19 cellular contexts compared by ENCODE assay signal in the genomic region with DNA sequence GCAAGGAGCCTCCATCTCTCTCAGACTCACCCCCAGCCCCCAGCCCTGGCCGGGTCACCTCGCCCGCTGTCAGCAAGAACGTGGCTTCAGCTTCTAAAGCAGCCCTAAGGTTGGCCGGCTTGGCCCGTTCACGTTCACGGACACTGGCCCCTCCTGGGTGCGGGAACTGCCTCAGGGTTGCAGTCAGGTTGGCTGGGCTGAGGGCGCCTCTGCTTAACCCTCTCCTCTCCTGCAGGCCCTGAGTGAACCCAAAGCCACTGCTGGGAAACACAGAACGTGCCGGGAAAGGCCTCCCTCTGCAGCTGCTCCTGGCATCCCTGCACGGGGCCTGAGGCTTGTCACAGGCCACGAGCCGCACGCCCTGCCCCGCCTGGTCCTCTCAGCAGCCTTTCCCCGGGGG.
"Had no signal": no experiment of that assay in that cellular context is flagged by ENCODE, and none has a peak within 500 bp of the region (broad histone marks: within the 10 kb centered on the region; RNA-seq: fewer than 3 reads in every experiment).

No MANE protein-coding gene starts in this region.

- H3K27me3 ChIP-seq: cardiac muscle cell, esophagus squamous epithelium, right atrium auricular region, upper lobe of left lung had no signal

- H3K36me3 ChIP-seq: cardiac muscle cell, esophagus squamous epithelium, right atrium auricular region, thoracic aorta, upper lobe of left lung had no signal

- H3K4me3 ChIP-seq: cardiac muscle cell, esophagus squamous epithelium, lung, right atrium auricular region, skin epidermis, thoracic aorta, upper lobe of left lung had no signal

- H3K27ac ChIP-seq: cardiac muscle cell, esophagus squamous epithelium, right atrium auricular region, skin epidermis, thoracic aorta, upper lobe of left lung had no signal

- ATAC-seq: activated CD4-positive, CD25-positive, alpha-beta regulatory T cell treated with anti-CD3 and anti-CD28 coated beads, Interleukin-2, amount 50 U/mL, for 24 hours; activated CD8-positive, alpha-beta T cell treated with anti-CD3 and anti-CD28 coated beads, Interleukin-2, amount 10 ng/mL, durations not matched to agents 7 days and 5 days had no signal

- DNase-seq: activated CD4-positive, alpha-beta T cell treated with anti-CD3 and anti-CD28 coated beads, Interleukin-2, amount 10 ng/mL, durations not matched to agents 7 days and 5 days; activated CD8-positive, alpha-beta T cell treated with anti-CD3 and anti-CD28 coated beads, Interleukin-2, amount 10 ng/mL, durations not matched to agents 7 days and 5 days; activated naive CD4-positive, alpha-beta T cell treated with Interleukin-2 at 50 U/mL for 16 hours; activated naive CD8-positive, alpha-beta T cell treated with anti-CD3 and anti-CD28 coated beads, Interleukin-2, amount 10 ng/mL, durations not matched to agents 7 days and 5 days; activated T-cell treated with anti-CD3 and anti-CD28 coated beads, Interleukin-2, amount 50 U/mL, for 24 hours; amygdala; dermis blood vessel endothelial cell; effector memory CD4-positive, alpha-beta T cell; esophagus squamous epithelium; stimulated activated CD4-positive, alpha-beta T cell treated with anti-CD3 and anti-CD28 coated beads, Interleukin-15, amount 100 ng/mL, for 24 hours; stimulated activated CD4-positive, alpha-beta T cell treated with anti-CD3 and anti-CD28 coated beads, Interleukin-2, amount 100 ng/mL, for 48 hours; T-helper 1 cell had no signal

- H3K9me3 ChIP-seq: esophagus squamous epithelium, right atrium auricular region, thoracic aorta, upper lobe of left lung had no signal
